In the genomic region with DNA sequence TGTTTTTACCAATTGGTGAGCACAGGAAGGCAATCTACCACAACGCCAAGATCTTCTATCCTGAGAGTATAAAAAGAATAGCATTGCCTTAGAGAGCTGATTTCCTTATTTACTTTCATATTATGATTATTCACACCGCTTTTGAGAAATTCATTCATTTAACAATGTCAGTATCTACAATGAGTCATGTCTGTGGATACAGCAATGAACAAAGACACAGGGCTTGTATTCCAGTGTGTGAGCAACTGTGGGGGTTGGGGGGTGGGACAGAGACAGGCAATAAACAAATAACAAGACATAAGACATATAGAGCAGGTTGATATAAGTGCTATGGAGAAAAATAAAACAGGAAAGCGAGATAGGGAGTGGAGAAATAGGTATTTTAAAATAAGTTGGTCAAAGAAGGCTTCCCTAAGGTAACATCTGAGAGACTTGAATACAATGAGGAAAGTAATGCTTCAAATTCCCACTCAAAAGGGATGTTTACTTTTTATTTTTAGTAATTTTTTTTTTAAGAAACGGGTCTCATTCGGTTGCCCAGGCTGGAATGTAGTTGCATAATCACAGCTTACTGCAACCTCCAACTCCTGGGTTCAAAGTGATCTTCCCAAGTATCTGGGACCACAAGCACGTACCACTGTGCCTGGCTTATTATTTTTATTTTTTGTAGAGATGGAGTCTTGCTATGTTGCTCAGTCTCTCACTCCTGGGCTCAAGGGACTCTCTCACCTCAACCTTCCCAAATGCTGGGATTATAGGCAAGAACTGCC, we compare ENCODE assay signal across 27 cellular contexts. TPM values are rescaled to one million over a fixed set of nuclear protein-coding genes. Genes with fewer than 3 reads are reported as not detected.
DNase-seq lines count a peak whose midpoint lies in the region; ATAC-seq and TF ChIP-seq lines count a peak whose summit lies in the region.
"Had no signal": no experiment of that assay in that cellular context is flagged by ENCODE, and none has a peak within 500 bp of the region (broad histone marks: within the 10 kb centered on the region; RNA-seq: fewer than 3 reads in every experiment).

No MANE protein-coding gene starts in this region.

- H3K9me3 ChIP-seq in IMR-90 (ENCODE audit: control insufficient read depth, insufficient read depth, low read length) (no peaks in the 10 kb centered on the region), HAP-1 (no peaks in the 10 kb centered on the region)
- H3K9me3 ChIP-seq in CD8-positive, alpha-beta T cell (ENCODE audit: low read length) = no peaks in the 10 kb centered on the region
- H3K9me3 ChIP-seq: mucosa of descending colon, transverse colon had no signal

- H3K27ac ChIP-seq in IMR-90 (ENCODE audit: insufficient read depth, low read length) = no peak overlapping the region
- no peak overlapping the region for H3K27ac ChIP-seq in brain microvascular endothelial cell
- no peak overlapping the region for H3K27ac ChIP-seq in CD8-positive, alpha-beta T cell (ENCODE audit: low read depth, low read length)
- H3K27ac ChIP-seq: transverse colon, VCaP had no signal

- TF ChIP-seq POLR2A in IMR-90 (IDR thresholded peaks at IDR 0.05; ENCODE audit: low read depth, low read length) = no peak

- H2AFZ ChIP-seq in IMR-90 (replicated peaks; ENCODE audit: low read length, poor library complexity) = no peak overlapping the region

- H3K4ac ChIP-seq in IMR-90 (ENCODE audit: low read depth, low read length) = no peak overlapping the region

- H2AK9ac ChIP-seq in IMR-90 (replicated peaks; ENCODE audit: low read depth, low read length, poor library complexity) = no peak overlapping the region

- H3K4me1 ChIP-seq in IMR-90 (ENCODE audit: control insufficient read depth, insufficient read depth, low read length) (peaks cover 4% of the 10 kb centered on the region; the same call in 1 of the 2 replicates), HAP-1 (no peaks in the 10 kb centered on the region)
- H3K4me1 ChIP-seq in CD8-positive, alpha-beta T cell (ENCODE audit: insufficient read depth, low read length) = no peaks in the 10 kb centered on the region
- H3K4me1 ChIP-seq: transverse colon had no signal

- H3K27me3 ChIP-seq in IMR-90 (ENCODE audit: control insufficient read depth, insufficient read depth, low read length) (no peaks in the 10 kb centered on the region), brain microvascular endothelial cell (replicated peaks) (no peaks in the 10 kb centered on the region), HAP-1 (ENCODE audit: low read depth) (no peaks in the 10 kb centered on the region)
- H3K27me3 ChIP-seq in CD8-positive, alpha-beta T cell (ENCODE audit: insufficient read depth, low read length) = no peaks in the 10 kb centered on the region
- H3K27me3 ChIP-seq: transverse colon had no signal

- H4K5ac ChIP-seq in IMR-90 (ENCODE audit: low read depth, low read length) = no peak overlapping the region

- H3K79me1 ChIP-seq in IMR-90 (ENCODE audit: low read depth in 1 of 2, low read length in 2 of 2) = 0 out of 4 replicates have a peak, but pooled peaks cover 0 to 3% of the 10 kb centered on the region in 2 experiments

- H3K27me3 Mint-ChIP-seq in CD8-positive, alpha-beta T cell (ENCODE audit: low read depth) = no peaks in the 10 kb centered on the region
- H3K27me3 Mint-ChIP-seq: activated CD8-positive, alpha-beta T cell treated with anti-CD3 and anti-CD28 coated beads for 36 hours; activated naive CD8-positive, alpha-beta T cell treated with anti-CD3 and anti-CD28 coated beads, Interleukin-2, amount 10 ng/mL, durations not matched to agents 7 days and 5 days; CD4-positive, CD25-positive, alpha-beta regulatory T cell; central memory CD8-positive, alpha-beta T cell had no signal

- H3K23ac ChIP-seq in IMR-90 (ENCODE audit: low read depth, low read length) = no peak overlapping the region

- ATAC-seq in IMR-90 (ENCODE audit: low read depth) = no peak; the same call in 1 of the 2 replicates
- ATAC-seq in HG03521 (IDR thresholded peaks at IDR 0.05; ENCODE audit: unreplicated experiment) = no peak
- no peak for ATAC-seq in CD8-positive, alpha-beta T cell
- ATAC-seq in HG02884 (IDR thresholded peaks at IDR 0.05; ENCODE audit: unreplicated experiment) = no peak
- ATAC-seq: activated CD8-positive, alpha-beta T cell treated with anti-CD3 and anti-CD28 coated beads for 36 hours; activated T-cell treated with anti-CD3 and anti-CD28 coated beads, Interleukin-2, amount 50 U/mL, for 72 hours; HCT116; left colon; mucosa of descending colon; right cardiac atrium; stimulated activated naive CD8-positive, alpha-beta T cell treated with anti-CD3 and anti-CD28 coated beads, Interleukin-15, Interleukin-2, amounts not matched to agents 100 U/mL and 50 U/mL, for 24 hours had no signal

- H4K91ac ChIP-seq in IMR-90 (ENCODE audit: insufficient read depth, low read depth, low read length) = no peak overlapping the region

- no peaks in the 10 kb centered on the region for H3K4me1 Mint-ChIP-seq in CD8-positive, alpha-beta T cell (ENCODE audit: low read depth)
- H3K4me1 Mint-ChIP-seq: activated naive CD8-positive, alpha-beta T cell treated with anti-CD3 and anti-CD28 coated beads, Interleukin-2, amount 10 ng/mL, durations not matched to agents 7 days and 5 days; central memory CD8-positive, alpha-beta T cell had no signal

- no peak overlapping the region for H4K8ac ChIP-seq in IMR-90 (ENCODE audit: low read depth in 2 of 2, low read length in 2 of 2)

- no peak overlapping the region for H3K27ac Mint-ChIP-seq in CD8-positive, alpha-beta T cell
- H3K27ac Mint-ChIP-seq: activated CD8-positive, alpha-beta T cell treated with anti-CD3 and anti-CD28 coated beads for 36 hours; activated naive CD8-positive, alpha-beta T cell treated with anti-CD3 and anti-CD28 coated beads, Interleukin-2, amount 10 ng/mL, durations not matched to agents 7 days and 5 days had no signal

- H4K20me1 ChIP-seq in IMR-90 (ENCODE audit: insufficient read depth, low read length) = no peaks in the 10 kb centered on the region

- no peaks in the 10 kb centered on the region for H3K9me1 ChIP-seq in IMR-90 (ENCODE audit: insufficient read depth, low read length)

- in situ Hi-C loops in IMR-90 (cut with MboI; ENCODE audit: low sequenced_read_pairs) (no loop called here), brain microvascular endothelial cell (cut with HindIII; ENCODE audit: low pct_ligation_motif_present, low sequenced_read_pairs) (no loop called here), HAP-1 (cut with MboI; ENCODE audit: low sequenced_read_pairs) (no loop called here)

- intact Hi-C loops in IMR-90 (cut with micrococcal nuclease) = loop anchor here (10.0 kb wide), 1 partner anchor 47 kb away; no protein-coding TSS in a partner anchor
- intact Hi-C loops in CD8-positive, alpha-beta T cell (cut with DNase I, micrococcal nuclease) = no loop called here

- dilution Hi-C loops in IMR-90 (cut with HindIII; ENCODE audit: low sequenced_read_pairs, unreplicated experiment) = no loop called here

- no peak overlapping the region for H3K18ac ChIP-seq in IMR-90 (ENCODE audit: low read depth, low read length)

- CTCF ChIA-PET in IMR-90 (lab: Yijun Ruan, JAX) = interaction anchor here (0.5 kb wide), 1 partner anchor 216 kb away, joined by 3 read pairs; no protein-coding TSS in a partner anchor
- CTCF ChIA-PET in CD8-positive, alpha-beta T cell (lab: Charles Lee) = no interaction called here

- POLR2A ChIA-PET in IMR-90 (lab: Charles Lee; ENCODE audit: unreplicated experiment) = no interaction called here
- POLR2A ChIA-PET in CD8-positive, alpha-beta T cell (lab: Charles Lee) = no interaction called here

- H2BK120ac ChIP-seq in IMR-90 (ENCODE audit: low read depth, low read length) = no peak overlapping the region

- peaks cover 26% of the 10 kb centered on the region for H3K36me3 ChIP-seq in IMR-90 (ENCODE audit: control insufficient read depth, insufficient read depth, low read length)
- H3K36me3 ChIP-seq in brain microvascular endothelial cell (replicated peaks) = peaks cover 32% of the 10 kb centered on the region
- peaks cover 16% of the 10 kb centered on the region for H3K36me3 ChIP-seq in HAP-1 (replicated peaks)
- H3K36me3 ChIP-seq in CD8-positive, alpha-beta T cell (ENCODE audit: insufficient read depth, low read length) = peaks cover 2% of the 10 kb centered on the region

- no peak overlapping the region for H2BK15ac ChIP-seq in IMR-90 (ENCODE audit: low read depth, low read length)

- WGBS in IMR-90 (ENCODE audit: extremely low coverage in 2 of 2, insufficient read length in 1 of 2), 2 experiments = 100% methylated on average over 1 of the region's 6 CpGs; no CpG with 5 or more reads in 1 of the 2 experiments

- H3K4me3 Mint-ChIP-seq in CD8-positive, alpha-beta T cell = no peak overlapping the region
- H3K4me3 Mint-ChIP-seq: activated CD8-positive, alpha-beta T cell treated with anti-CD3 and anti-CD28 coated beads for 36 hours; activated naive CD8-positive, alpha-beta T cell treated with anti-CD3 and anti-CD28 coated beads, Interleukin-2, amount 10 ng/mL, durations not matched to agents 7 days and 5 days; activated T-cell treated with anti-CD3 and anti-CD28 coated beads, Interleukin-2, amount 50 U/mL, for 72 hours; CD4-positive, CD25-positive, alpha-beta regulatory T cell; central memory CD8-positive, alpha-beta T cell had no signal

- no peaks in the 10 kb centered on the region for H3K9me3 Mint-ChIP-seq in CD8-positive, alpha-beta T cell
- H3K9me3 Mint-ChIP-seq: activated CD8-positive, alpha-beta T cell treated with anti-CD3 and anti-CD28 coated beads for 36 hours; activated naive CD8-positive, alpha-beta T cell treated with anti-CD3 and anti-CD28 coated beads, Interleukin-2, amount 10 ng/mL, durations not matched to agents 7 days and 5 days; activated T-cell treated with anti-CD3 and anti-CD28 coated beads, Interleukin-2, amount 50 U/mL, for 72 hours; CD4-positive, CD25-positive, alpha-beta regulatory T cell; central memory CD8-positive, alpha-beta T cell had no signal

- BruUV-seq in IMR-90 (replicated peaks; lab: Mats Ljungman, UMichigan) = no TSS peak

- H3K36me3 Mint-ChIP-seq in CD8-positive, alpha-beta T cell = peaks cover 73% of the 10 kb centered on the region

- no peak overlapping the region for H3K4me3 ChIP-seq in IMR-90 (ENCODE audit: insufficient read depth, low read depth, low read length)
- no peak overlapping the region for H3K4me3 ChIP-seq in brain microvascular endothelial cell (ENCODE audit: low read depth, low read length)
- no peak overlapping the region for H3K4me3 ChIP-seq in HAP-1
- H3K4me3 ChIP-seq in CD8-positive, alpha-beta T cell (ENCODE audit: low read depth, low read length) = no peak overlapping the region
- H3K4me3 ChIP-seq: mucosa of descending colon, transverse colon had no signal

- no peak overlapping the region for H3K4me2 ChIP-seq in IMR-90 (ENCODE audit: low read depth, low read length)

- no peak overlapping the region for H3K56ac ChIP-seq in IMR-90 (ENCODE audit: extremely low read depth, insufficient read depth, low read length)

- no peak overlapping the region for H2AK5ac ChIP-seq in IMR-90 (ENCODE audit: low read depth, low read length)

- TF ChIP-seq CTCF in IMR-90 (conservative IDR thresholded peaks at IDR 0.05; ENCODE audit: low read depth, low read length) (no peak), brain microvascular endothelial cell (IDR thresholded peaks at IDR 0.05; ENCODE audit: low read depth, low read length, missing control alignments) (no peak)
- TF ChIP-seq CTCF in CD8-positive, alpha-beta T cell (IDR thresholded peaks at IDR 0.05) = no peak

- DNase-seq in AG08396 (ENCODE audit: low spot score) (peak; percentile 5), IMR-90 (peak; percentile 24), brain microvascular endothelial cell (peak; percentile 35), glomerular endothelial cell (ENCODE audit: extremely low read depth, low read depth, low spot score) (peak; percentile 52), HAP-1 (ENCODE audit: low spot score in 2 of 2) (no peak)
- DNase-seq in CD8-positive, alpha-beta T cell = no peak
- DNase-seq: activated CD8-positive, alpha-beta T cell treated with anti-CD3 and anti-CD28 coated beads for 36 hours; activated naive CD8-positive, alpha-beta T cell treated with anti-CD3 and anti-CD28 coated beads, Interleukin-2, amount 10 ng/mL, durations not matched to agents 7 days and 5 days; activated T-cell treated with anti-CD3 and anti-CD28 coated beads, Interleukin-2, amount 50 U/mL, for 72 hours; CD4-positive, CD25-positive, alpha-beta regulatory T cell; effector memory CD4-positive, alpha-beta T cell; KBM-7; left colon; mucosa of descending colon; NCI-H2029 treated with DMSO at 0.1 percent for 48 hours; NCI-H510A; nucleus accumbens; right cardiac atrium; SHP77; stimulated activated naive CD8-positive, alpha-beta T cell treated with anti-CD3 and anti-CD28 coated beads, Interleukin-15, Interleukin-2, amounts not matched to agents 100 U/mL and 50 U/mL, for 24 hours; T-helper 1 cell; transverse colon had no signal

- H2BK20ac ChIP-seq in IMR-90 (ENCODE audit: low read depth, low read length) = no peak overlapping the region

- H3K14ac ChIP-seq in IMR-90 (replicated peaks; ENCODE audit: low read depth, low read length) = no peak overlapping the region

- peak overlapping the region; percentile 45 for H2BK5ac ChIP-seq in IMR-90 (ENCODE audit: low read depth, low read length, poor library complexity, severe bottlenecking)

- no peak for TF ChIP-seq RAD21 in IMR-90 (IDR thresholded peaks at IDR 0.05; ENCODE audit: low read length)

- no peak overlapping the region for H3K9ac ChIP-seq in IMR-90 (ENCODE audit: low read depth, low read length)

RNA-seq across cellular contexts. Expression of a gene that starts 45.7 kb away (rescaled TPM):
- 1.3 and 1.9 TPM in 2 replicates for total RNA-seq in IMR-90 (2012; rRNA removed)
- 0.75 and 0.89 TPM in 2 replicates for polyA plus RNA-seq in IMR-90 (2012; rRNA removed)
- 0.15 and 0.16 TPM in 2 replicates for polyA plus RNA-seq in IMR-90 (2012; cell fraction: cytosol; rRNA removed)
- 0.14 and 0.73 TPM in 2 replicates for polyA plus RNA-seq in IMR-90 (2012; cell fraction: nucleus; rRNA removed; ENCODE audit: low replicate concordance)
- 1.1 and 1.5 TPM in 2 replicates for total RNA-seq in glomerular endothelial cell
- total RNA-seq in CD8-positive, alpha-beta T cell = 1 to 10 TPM; 1.8 to 2.4 TPM

RNA-seq across cellular contexts. Expression of a gene that starts 45.9 kb away (rescaled TPM):
- 46.6 and 58.6 TPM in 2 replicates for total RNA-seq in IMR-90 (2012; rRNA removed)
- 66.8 and 76.4 TPM in 2 replicates for polyA plus RNA-seq in IMR-90 (2012; rRNA removed)
- 20.0 and 31.5 TPM in 2 replicates for polyA plus RNA-seq in IMR-90 (2012; cell fraction: cytosol; rRNA removed)
- polyA plus RNA-seq in IMR-90 (2012; cell fraction: nucleus; rRNA removed; ENCODE audit: low replicate concordance) = 3.0 and 27.9 TPM in 2 replicates
- total RNA-seq in glomerular endothelial cell = 37.1 and 58.6 TPM in 2 replicates
- 10 to 100 TPM; 61.0 to 78.9 TPM for total RNA-seq in CD8-positive, alpha-beta T cell

Comparison
In these comparisons a context has a peak if more than half of its experiments do, and no peak if none do; other contexts are left out.
1. DNase-seq: peak in AG08396 (single experiment), IMR-90 (single experiment), brain microvascular endothelial cell (single experiment) and glomerular endothelial cell (single experiment); none in HAP-1 (0 of 2) and CD8-positive, alpha-beta T cell (0 of 7).